Comparison of ENCODE assay signal across 7 cellular contexts in the genomic region with DNA sequence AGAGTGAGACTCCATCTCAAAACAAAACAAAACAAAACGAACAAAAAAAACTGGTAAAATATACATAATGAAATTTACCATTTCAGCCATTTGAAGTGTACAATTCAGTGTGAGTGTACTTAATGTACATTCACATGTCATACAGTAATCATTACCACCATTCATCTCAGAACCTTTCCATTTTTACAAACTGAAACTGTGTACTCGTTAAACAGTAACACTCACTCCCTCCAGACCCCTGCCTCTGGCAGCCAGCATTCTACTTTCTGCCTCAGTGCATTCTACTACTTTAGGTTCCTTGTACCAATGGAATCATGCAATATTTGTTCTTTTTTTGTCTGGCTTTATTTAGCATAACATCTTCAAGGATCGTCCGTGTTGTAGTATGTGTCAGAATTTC.
DNase-seq lines count a peak whose midpoint lies in the region; ATAC-seq and TF ChIP-seq lines count a peak whose summit lies in the region.
"Not testable (repeated sequence)": the region's sequence is repeated elsewhere in the genome, so short reads cannot be mapped to it uniquely, and the experiment has no call there.

No MANE protein-coding gene starts in this region.

- H3K9me2 ChIP-seq in OCI-LY1 (ENCODE audit: low read depth, low read length): not testable (repeated sequence)

- H3K4me2 ChIP-seq in OCI-LY1 (ENCODE audit: low read length): not testable (repeated sequence)

- H3K27ac ChIP-seq in OCI-LY1 (ENCODE audit: low read depth, low read length, poor library complexity, severe bottlenecking): peak overlapping the region; percentile 76

- ATAC-seq in GM19025 (IDR thresholded peaks at IDR 0.05; ENCODE audit: low read depth, unreplicated experiment): peak; percentile 33
- ATAC-seq in GM21786 (IDR thresholded peaks at IDR 0.05; ENCODE audit: unreplicated experiment): peak; percentile 37
- peak; percentile 42 for ATAC-seq in HG02798 (IDR thresholded peaks at IDR 0.05; ENCODE audit: poor library complexity, unreplicated experiment)
- ATAC-seq in HG03354 (IDR thresholded peaks at IDR 0.05; ENCODE audit: poor library complexity, severe bottlenecking, unreplicated experiment): peak; percentile 48

- not testable (repeated sequence) for H3K27me3 Mint-ChIP-seq in dendritic cell treated with granulocyte-macrophage colony-stimulating factor and Interleukin-4, amounts not matched to agents 40 ng/mL and 50 ng/mL, for 4 days

- not testable (repeated sequence) for H3K4me3 ChIP-seq in OCI-LY1 (ENCODE audit: low read depth, low read length, poor library complexity, severe bottlenecking)

- intact Hi-C loops in dendritic cell treated with granulocyte-macrophage colony-stimulating factor and Interleukin-4, amounts not matched to agents 40 ng/mL and 50 ng/mL, for 4 days (cut with micrococcal nuclease): not testable (repeated sequence)

- H3K4me1 Mint-ChIP-seq in dendritic cell treated with granulocyte-macrophage colony-stimulating factor and Interleukin-4, amounts not matched to agents 40 ng/mL and 50 ng/mL, for 4 days (ENCODE audit: low read depth): peaks cover 50% of the 10 kb centered on the region

- not testable (repeated sequence) for H3K36me3 ChIP-seq in OCI-LY1 (ENCODE audit: insufficient read depth, low read length)

- not testable (repeated sequence) for H3K9me3 Mint-ChIP-seq in dendritic cell treated with granulocyte-macrophage colony-stimulating factor and Interleukin-4, amounts not matched to agents 40 ng/mL and 50 ng/mL, for 4 days

- H4K20me1 ChIP-seq in OCI-LY1 (ENCODE audit: insufficient read depth, low read length): not testable (repeated sequence)

- not testable (repeated sequence) for TF ChIP-seq CTCF in OCI-LY1 (IDR thresholded peaks at IDR 0.05; ENCODE audit: low read length)

- H3K36me3 Mint-ChIP-seq in dendritic cell treated with granulocyte-macrophage colony-stimulating factor and Interleukin-4, amounts not matched to agents 40 ng/mL and 50 ng/mL, for 4 days (ENCODE audit: low read depth): not testable (repeated sequence)

- peaks cover 79% of the 10 kb centered on the region for H3K4me1 ChIP-seq in OCI-LY1 (ENCODE audit: insufficient read depth, low read length, severe bottlenecking)

- peak overlapping the region; percentile 41 for H3K27ac Mint-ChIP-seq in dendritic cell treated with granulocyte-macrophage colony-stimulating factor and Interleukin-4, amounts not matched to agents 40 ng/mL and 50 ng/mL, for 4 days

- H3K79me2 ChIP-seq in OCI-LY1 (ENCODE audit: insufficient read depth, low read length): not testable (repeated sequence)

- not testable (repeated sequence) for H3K9ac ChIP-seq in OCI-LY1 (ENCODE audit: low read length)

- H3K4me3 Mint-ChIP-seq in dendritic cell treated with granulocyte-macrophage colony-stimulating factor and Interleukin-4, amounts not matched to agents 40 ng/mL and 50 ng/mL, for 4 days: not testable (repeated sequence)

- DNase-seq in CD1c-positive myeloid dendritic cell (ENCODE audit: extremely low spot score): peak; percentile 6

- not testable (repeated sequence) for H2AFZ ChIP-seq in OCI-LY1 (ENCODE audit: low read length)

- not testable (repeated sequence) for H3K9me3 ChIP-seq in OCI-LY1 (ENCODE audit: low read length)

- not testable (repeated sequence) for H3K27me3 ChIP-seq in OCI-LY1 (ENCODE audit: insufficient read depth, low read length)

- H3F3A ChIP-seq in OCI-LY1 (ENCODE audit: insufficient read depth, low read length): not testable (repeated sequence)
